13 cellular contexts compared by ENCODE assay signal in genomic region chr7:20787658-20788057, GRCh38. TPM values are rescaled to one million over a fixed set of nuclear protein-coding genes. Genes with fewer than 3 reads are reported as not detected.
DNase-seq lines count a peak whose midpoint lies in the region; ATAC-seq and TF ChIP-seq lines count a peak whose summit lies in the region.
"Had no signal": no experiment of that assay in that cellular context is flagged by ENCODE, and none has a peak within 500 bp of the region (broad histone marks: within the 10 kb centered on the region; RNA-seq: fewer than 3 reads in every experiment).

No MANE protein-coding gene starts in this region.

- H3K27me3 ChIP-seq in MG63: peaks cover 24% of the 10 kb centered on the region
- H3K27me3 ChIP-seq in gastroesophageal sphincter: peaks cover 100% of the 10 kb centered on the region

- WGBS in gastroesophageal sphincter (ENCODE audit: low coverage in 1 of 2), 2 donors: 14% methylated on average over 12 to 16 of the region's 16 CpGs

- H3K27me3 Mint-ChIP-seq in natural killer cell (ENCODE audit: low read depth in 2 of 2): peaks cover 66 to 82% of the 10 kb centered on the region in 2 donors
- peaks cover 48 to 75% of the 10 kb centered on the region in 2 donors for H3K27me3 Mint-ChIP-seq in natural killer cell treated with Interleukin-12 subunit alpha and Interleukin-12 subunit beta and Interleukin-15 and Interleukin-18, amount 100 ng/mL, for 72 hours

- no peak overlapping the region for H3K27ac Mint-ChIP-seq in natural killer cell
- H3K27ac Mint-ChIP-seq in natural killer cell treated with Interleukin-12 subunit alpha and Interleukin-12 subunit beta and Interleukin-15 and Interleukin-18, amount 100 ng/mL, for 72 hours: no peak overlapping the region

- H3K4me3 Mint-ChIP-seq in natural killer cell: peak overlapping the region; percentile 67
- no peak overlapping the region for H3K4me3 Mint-ChIP-seq in natural killer cell treated with Interleukin-12 subunit alpha and Interleukin-12 subunit beta and Interleukin-15 and Interleukin-18, amount 100 ng/mL, for 72 hours

- peaks cover 0 to 48% (median 22%) of the 10 kb centered on the region in 3 donors for H3K4me1 ChIP-seq in gastroesophageal sphincter

- ATAC-seq in natural killer cell (no peak), GM18511 (IDR thresholded peaks at IDR 0.05; ENCODE audit: unreplicated experiment) (no peak), gastroesophageal sphincter (no peak)
- ATAC-seq in natural killer cell treated with Interleukin-12 subunit alpha and Interleukin-12 subunit beta and Interleukin-15 and Interleukin-18, amount 100 ng/mL, for 72 hours: no peak

- H3K27ac ChIP-seq in gastroesophageal sphincter: no peak overlapping the region

- intact Hi-C loops in natural killer cell (cut with micrococcal nuclease): no loop called here

- TF ChIP-seq POLR2A in erythroblast (IDR thresholded peaks at IDR 0.05; ENCODE audit: low read length) (no peak), gastroesophageal sphincter (IDR thresholded peaks at IDR 0.05) (no peak)

- no peaks in the 10 kb centered on the region for H3K36me3 ChIP-seq in MG63
- no peaks in the 10 kb centered on the region for H3K36me3 ChIP-seq in gastroesophageal sphincter
- H3K36me3 ChIP-seq: Peyer's patch had no signal

- H3K9me3 Mint-ChIP-seq in natural killer cell: peaks cover 6 to 12% of the 10 kb centered on the region in 2 donors
- peaks cover 4% of the 10 kb centered on the region for H3K9me3 Mint-ChIP-seq in natural killer cell treated with Interleukin-12 subunit alpha and Interleukin-12 subunit beta and Interleukin-15 and Interleukin-18, amount 100 ng/mL, for 72 hours

- TF ChIP-seq EP300 in gastroesophageal sphincter (IDR thresholded peaks at IDR 0.05): no peak

- no peak for TF ChIP-seq CTCF in natural killer cell (IDR thresholded peaks at IDR 0.05)
- TF ChIP-seq CTCF in gastroesophageal sphincter (IDR thresholded peaks at IDR 0.05): no peak

- H3K4me1 Mint-ChIP-seq in natural killer cell: peaks cover 17 to 32% of the 10 kb centered on the region in 2 donors
- H3K4me1 Mint-ChIP-seq in natural killer cell treated with Interleukin-12 subunit alpha and Interleukin-12 subunit beta and Interleukin-15 and Interleukin-18, amount 100 ng/mL, for 72 hours (ENCODE audit: low read depth in 2 of 2): peaks cover 17 to 29% of the 10 kb centered on the region in 2 donors

- DNase-seq in natural killer cell (no peak), NCI-H774 (lab: John Stamatoyannopoulos, UW) (peak; percentile 27), MG63 (no peak), erythroblast (lab: John Stamatoyannopoulos, UW) (no peak)
- no peak for DNase-seq in natural killer cell treated with Interleukin-12 subunit alpha and Interleukin-12 subunit beta and Interleukin-15 and Interleukin-18, amount 100 ng/mL, for 72 hours (ENCODE audit: low spot score)
- DNase-seq: activated effector memory CD4-positive, alpha-beta T cell treated with Interleukin-2 at 50 U/mL for 16 hours; kidney glomerular epithelial cell; occipital lobe; stimulated activated CD4-positive, alpha-beta T cell treated with anti-CD3 and anti-CD28 coated beads, Interleukin-15, amount 100 ng/mL, for 24 hours had no signal

- H3K4me3 ChIP-seq in iPS-11a (ENCODE audit: low read depth, low read length): peak overlapping the region; percentile 89
- no peak overlapping the region; the same call in 1 of the 2 replicates for H3K4me3 ChIP-seq in MG63
- H3K4me3 ChIP-seq in gastroesophageal sphincter: no peak overlapping the region

- no peaks in the 10 kb centered on the region for H3K9me3 ChIP-seq in MG63
- peaks cover 0 to 12% (median 0%) of the 10 kb centered on the region in 3 donors for H3K9me3 ChIP-seq in gastroesophageal sphincter
- H3K9me3 ChIP-seq: Peyer's patch had no signal

- H3K36me3 Mint-ChIP-seq in natural killer cell: peaks cover 38% of the 10 kb centered on the region
- peaks cover 36% of the 10 kb centered on the region for H3K36me3 Mint-ChIP-seq in natural killer cell treated with Interleukin-12 subunit alpha and Interleukin-12 subunit beta and Interleukin-15 and Interleukin-18, amount 100 ng/mL, for 72 hours

RNA-seq across cellular contexts. Expression of gene SP8, which starts 1.0 kb away (rescaled TPM):
- not detected for total RNA-seq in natural killer cell
- not detected for total RNA-seq in natural killer cell treated with Interleukin-12 subunit alpha and Interleukin-12 subunit beta and Interleukin-15 and Interleukin-18, amount 100 ng/mL, for 72 hours
- 1.5 and 6.5 TPM in 2 replicates for total RNA-seq in MG63 (2014; rRNA removed; shearing (Covaris generic); ENCODE audit: low replicate concordance)
- not detected for total RNA-seq in gastroesophageal sphincter
